ENCODE assay signal across 1 cellular context in genomic region chr2:218180728-218181127, GRCh38.
TF ChIP-seq lines count a peak whose summit lies in the region.

No MANE protein-coding gene starts in this region.

TF ChIP-seq in SK-N-SH treated with all-trans-retinoic acid at 6 μM for 48 hours, 23 proteins besides CTCF, POLR2A, EP300 and RAD21 (continued from another document):
- TF ChIP-seq POU6F1 (CRISPR knock-in tag; IDR thresholded peaks at IDR 0.05; ENCODE audit: borderline replicate concordance, low read depth) (no peak), ZFP3 (CRISPR knock-in tag; IDR thresholded peaks at IDR 0.05) (no peak)
